Comparison of ENCODE assay signal across 8 cellular contexts in the genomic region with DNA sequence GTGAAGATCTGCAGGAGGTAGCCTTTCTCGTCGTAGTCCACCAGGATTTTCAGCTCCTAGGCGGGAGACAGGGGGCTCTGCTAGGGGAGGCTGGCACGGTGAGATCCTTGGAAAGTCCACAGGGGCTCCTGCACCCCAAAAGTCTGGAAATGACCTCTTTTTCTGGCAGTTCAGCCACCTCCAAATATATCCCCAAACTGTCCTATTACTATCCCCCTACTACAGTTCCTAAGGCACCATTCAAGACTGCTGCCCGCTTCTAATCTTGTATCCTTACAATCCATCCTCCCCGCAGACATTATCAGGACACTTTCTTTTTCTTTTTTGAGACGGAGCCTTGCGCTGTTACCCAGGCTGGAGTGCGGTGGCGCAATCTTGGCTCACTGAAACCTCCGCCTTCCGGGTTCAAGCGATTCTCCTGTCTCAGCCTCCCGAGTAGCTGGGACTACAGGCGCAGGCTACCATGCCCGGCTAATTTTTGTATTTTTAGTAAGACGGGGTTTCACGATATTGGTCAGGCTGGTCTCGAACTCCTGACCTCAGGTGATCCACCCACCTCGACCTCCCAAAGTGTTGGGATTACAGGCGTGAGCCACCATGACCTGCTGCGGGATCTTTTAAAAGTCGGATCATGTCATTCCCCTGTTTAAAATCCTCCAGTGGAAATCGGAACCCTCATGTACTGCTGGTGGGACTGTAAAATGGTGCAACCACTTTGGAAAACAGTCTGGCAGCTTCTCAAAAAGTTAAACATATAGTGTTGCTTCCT. TPM values are rescaled to one million over a fixed set of nuclear protein-coding genes. Genes with fewer than 3 reads are reported as not detected.
DNase-seq lines count a peak whose midpoint lies in the region; ATAC-seq and TF ChIP-seq lines count a peak whose summit lies in the region.

No MANE protein-coding gene starts in this region.

- H3F3A ChIP-seq in PC-3 (ENCODE audit: low read length, unreplicated experiment) = no peaks in the 10 kb centered on the region

- H3K4me3 ChIP-seq in GM12865 (ENCODE audit: low read depth, low read length) = peak overlapping the region; percentile 64
- peak overlapping the region; percentile 79 for H3K4me3 ChIP-seq in PC-3 (ENCODE audit: low read length)
- peak overlapping the region; percentile 61 to 70 for H3K4me3 ChIP-seq in esophagus (ENCODE audit: low read depth in 1 of 2, low read length in 2 of 2)
- H3K4me3 ChIP-seq in rectal smooth muscle tissue (ENCODE audit: low read length) = peak overlapping the region; percentile 96

- no peaks in the 10 kb centered on the region for H3K9me2 ChIP-seq in PC-3 (replicated peaks; ENCODE audit: low read length)

- H3K36me3 ChIP-seq in PC-3 (ENCODE audit: low read depth, low read length) = no peaks in the 10 kb centered on the region
- no peaks in the 10 kb centered on the region for H3K36me3 ChIP-seq in esophagus (ENCODE audit: control insufficient read depth in 2 of 2, insufficient read depth in 2 of 2, low read length in 1 of 2)
- H3K36me3 ChIP-seq in rectal smooth muscle tissue (ENCODE audit: control insufficient read depth, insufficient read depth, low read length) = no peaks in the 10 kb centered on the region

- H3K9me3 ChIP-seq in PC-3 (ENCODE audit: low read length) = no peaks in the 10 kb centered on the region
- no peaks in the 10 kb centered on the region for H3K9me3 ChIP-seq in esophagus (ENCODE audit: control insufficient read depth in 2 of 2, insufficient read depth in 1 of 2, low read depth in 1 of 2, low read length in 1 of 2)

- TF ChIP-seq CTCF in GM12865 (IDR thresholded peaks at IDR 0.05; ENCODE audit: insufficient read depth, low read depth, low read length, missing control alignments) (no peak), PC-3 (conservative IDR thresholded peaks at IDR 0.05; ENCODE audit: low read depth, low read length) (no peak)

- H2AFZ ChIP-seq in PC-3 (ENCODE audit: low read length) = peak overlapping the region; percentile 89

- TSS peak; percentile 92 for BruUV-seq in PC-3 (replicated peaks; lab: Mats Ljungman, UMichigan)

- H3K9ac ChIP-seq in PC-3 (ENCODE audit: low read length) (peak overlapping the region; percentile 73), rectal smooth muscle tissue (ENCODE audit: low read length) (peak overlapping the region; percentile 77)

- H3K27ac ChIP-seq in PC-3 (ENCODE audit: low read length) (peak overlapping the region; percentile 12; the same call in 1 of the 2 replicates), esophagus (ENCODE audit: low read depth in 2 of 2, low read length in 1 of 2) (peak overlapping the region; percentile 30 to 79), rectal smooth muscle tissue (ENCODE audit: low read depth, low read length) (peak overlapping the region; percentile 73)

- POLR2A ChIA-PET in PC-3 (lab: Charles Lee; ENCODE audit: unreplicated experiment) = interaction anchor here (0.5 kb wide), 1 partner anchor 386 kb away, joined by 11 read pairs; the partner anchor contains the start of gene DIABLO

- no peaks in the 10 kb centered on the region for H4K20me1 ChIP-seq in PC-3 (ENCODE audit: low read length)

- H3K27me3 ChIP-seq in PC-3 (ENCODE audit: low read length) (no peaks in the 10 kb centered on the region), esophagus (ENCODE audit: control insufficient read depth in 1 of 2, insufficient read depth in 2 of 2, low read length in 2 of 2) (no peaks in the 10 kb centered on the region), rectal smooth muscle tissue (ENCODE audit: control insufficient read depth, insufficient read depth, low read length) (no peaks in the 10 kb centered on the region)

- 69 to 72% methylated on average over 24 of the region's 24 CpGs for WGBS in esophagus, 2 donors

- CTCF ChIA-PET in PC-3 (lab: Charles Lee) = no interaction called here

- no peaks in the 10 kb centered on the region for H3K79me2 ChIP-seq in PC-3 (ENCODE audit: low read length)

- H3K4me1 ChIP-seq in PC-3 (ENCODE audit: insufficient read depth, low read length) (0 out of 2 replicates have a peak, but pooled peaks cover 4% of the 10 kb centered on the region), esophagus (ENCODE audit: control insufficient read depth in 2 of 2, insufficient read depth in 2 of 2, low read length in 1 of 2) (no peaks in the 10 kb centered on the region), rectal smooth muscle tissue (ENCODE audit: control insufficient read depth, insufficient read depth, low read length) (peaks cover 3% of the 10 kb centered on the region)

- DNase-seq in GM12865 (ENCODE audit: low read depth) = no peak
- DNase-seq in PC-3 = no peak
- no peak for DNase-seq in NCI-H2107 treated with DMSO at 0.1 percent for 48 hours (lab: John Stamatoyannopoulos, UW; ENCODE audit: unreplicated experiment)
- DNase-seq in cerebellar nuclear complex (lab: John Stamatoyannopoulos, UW) = no peak
- no peak for DNase-seq in NCI-H2196 (lab: John Stamatoyannopoulos, UW; ENCODE audit: unreplicated experiment)
- DNase-seq in UCSD-AML1 (lab: John Stamatoyannopoulos, UW; ENCODE audit: unreplicated experiment) = no peak

- intact Hi-C loops in PC-3 (cut with micrococcal nuclease) = loop anchor here (1.0 kb wide), 1 partner anchor 48 kb away; the partner anchor contains the start of gene PSMD9

- H3K4me2 ChIP-seq in PC-3 (ENCODE audit: low read length) = peak overlapping the region; percentile 90

- ATAC-seq in PC-3 = peak; percentile 9

RNA-seq across cellular contexts. Expression of gene HPD, which starts 18.5 kb away (rescaled TPM):
- not detected in 2 replicates for total RNA-seq in PC-3 (2014; rRNA removed)
- under 1 TPM; 0.29 to 0.31 TPM for polyA plus RNA-seq in esophagus

RNA-seq across cellular contexts. Expression of gene SETD1B, which starts 36.4 kb away (rescaled TPM):
- total RNA-seq in PC-3 (2014; rRNA removed) = 7.5 and 13.0 TPM in 2 replicates
- 10 to 100 TPM in 1 of 2 donors, 1 to 10 TPM in 1; 7.7 to 12.8 TPM for polyA plus RNA-seq in esophagus

RNA-seq across cellular contexts. Expression of gene RHOF, which starts 46.7 kb away (rescaled TPM):
- total RNA-seq in PC-3 (2014; rRNA removed) = 232 TPM in 2 replicates
- 1 to 10 TPM; 5.8 to 6.4 TPM for polyA plus RNA-seq in esophagus

RNA-seq across cellular contexts. Expression of gene PSMD9, which starts 48.4 kb away (rescaled TPM):
- total RNA-seq in PC-3 (2014; rRNA removed) = 241 and 258 TPM in 2 replicates
- 10 to 100 TPM; 18.3 to 88.2 TPM for polyA plus RNA-seq in esophagus

Comparison
In these comparisons a context has a peak if more than half of its experiments do, and no peak if none do; other contexts are left out.
1. H3K27ac ChIP-seq: peak in every context shown above with its lines; median percentile 73 in rectal smooth muscle tissue; 54 in esophagus; 12 in PC-3.